In genomic region chr19:2840794-2841790, GRCh38 we compare ENCODE assay signal across 1 cellular context.
A peak's percentile ranks its signal among the peaks of the same experiment; 100 is the strongest.
TF ChIP-seq lines count a peak whose summit lies in the region.

Gene ZNF555, plus strand, starts transcription at chr19:2841475. Its CDS starts 98 bp downstream, at chr19:2841573.

TF ChIP-seq in HepG2, 621 proteins besides CTCF, POLR2A, EP300 and RAD21 (continued from another document and continues in another):
- no peak; the same call in 1 of the 2 replicates for TF ChIP-seq MIER3 (CRISPR knock-in tag; IDR thresholded peaks at IDR 0.05; ENCODE audit: borderline replicate concordance)
- TF ChIP-seq GZF1 (CRISPR knock-in tag; IDR thresholded peaks at IDR 0.05): peak; percentile 83; the same call in 1 of the 2 replicates
- TF ChIP-seq ZSCAN12 (CRISPR knock-in tag; IDR thresholded peaks at IDR 0.05): 0 out of 2 replicates have a peak, but pooled peaks have one; percentile 64
- peak; percentile 62; the same call in 1 of the 2 replicates for TF ChIP-seq AHR (CRISPR knock-in tag; IDR thresholded peaks at IDR 0.05)
- TF ChIP-seq, protein P1, sequence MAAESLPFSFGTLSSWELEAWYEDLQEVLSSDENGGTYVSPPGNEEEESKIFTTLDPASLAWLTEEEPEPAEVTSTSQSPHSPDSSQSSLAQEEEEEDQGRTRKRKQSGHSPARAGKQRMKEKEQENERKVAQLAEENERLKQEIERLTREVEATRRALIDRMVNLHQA (CRISPR knock-in tag; IDR thresholded peaks at IDR 0.05): no peak
- no peak for TF ChIP-seq MBD4 (IDR thresholded peaks at IDR 0.05; ENCODE audit: borderline replicate concordance, low read length)
- no peak for TF ChIP-seq ZBTB44 (CRISPR knock-in tag; IDR thresholded peaks at IDR 0.05)
- TF ChIP-seq IKZF4 (CRISPR knock-in tag; IDR thresholded peaks at IDR 0.05; ENCODE audit: borderline replicate concordance, low read depth, not compliant biosample characterization): no peak
- TF ChIP-seq MZF1 (CRISPR knock-in tag; IDR thresholded peaks at IDR 0.05; ENCODE audit: borderline replicate concordance): no peak
- no peak for TF ChIP-seq FOXM1 (CRISPR knock-in tag; IDR thresholded peaks at IDR 0.05)
- peak; percentile 57; the same call in 1 of the 2 replicates for TF ChIP-seq ZNF292 (CRISPR knock-in tag; IDR thresholded peaks at IDR 0.05; ENCODE audit: borderline replicate concordance, low read depth)
- TF ChIP-seq, protein P2, sequence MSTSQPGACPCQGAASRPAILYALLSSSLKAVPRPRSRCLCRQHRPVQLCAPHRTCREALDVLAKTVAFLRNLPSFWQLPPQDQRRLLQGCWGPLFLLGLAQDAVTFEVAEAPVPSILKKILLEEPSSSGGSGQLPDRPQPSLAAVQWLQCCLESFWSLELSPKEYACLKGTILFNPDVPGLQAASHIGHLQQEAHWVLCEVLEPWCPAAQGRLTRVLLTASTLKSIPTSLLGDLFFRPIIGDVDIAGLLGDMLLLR (CRISPR knock-in tag; IDR thresholded peaks at IDR 0.05): peak; percentile 84
- peak; percentile 53 for TF ChIP-seq FOXP4 (CRISPR knock-in tag; IDR thresholded peaks at IDR 0.05)
- no peak for TF ChIP-seq PLRG1 (conservative IDR thresholded peaks at IDR 0.05)
- no peak; the same call in 1 of the 2 replicates for TF ChIP-seq NCOA2 (CRISPR knock-in tag; IDR thresholded peaks at IDR 0.05)
- TF ChIP-seq U2AF1 (optimal IDR thresholded peaks at IDR 0.05; ENCODE audit: low read depth, low read length): no peak
- 0 out of 2 replicates have a peak, but pooled peaks have one; percentile 5 for TF ChIP-seq HNRNPL (IDR thresholded peaks at IDR 0.05; ENCODE audit: low read depth, low read length)
- TF ChIP-seq NFIC (IDR thresholded peaks at IDR 0.05; ENCODE audit: low read length): no peak
- peak; percentile 76; the same call in 1 of the 2 replicates for TF ChIP-seq ZNF34 (CRISPR knock-in tag; IDR thresholded peaks at IDR 0.05; ENCODE audit: borderline replicate concordance)
- TF ChIP-seq ZNF451 (CRISPR knock-in tag; IDR thresholded peaks at IDR 0.05): no peak
- TF ChIP-seq RXRB (CRISPR knock-in tag; IDR thresholded peaks at IDR 0.05; ENCODE audit: borderline replicate concordance): peak; percentile 19; the same call in 1 of the 2 replicates
- TF ChIP-seq NR2F6 (IDR thresholded peaks at IDR 0.05): no peak
- TF ChIP-seq NR2F6 (CRISPR knock-in tag; IDR thresholded peaks at IDR 0.05): no peak
- TF ChIP-seq, protein P3, sequence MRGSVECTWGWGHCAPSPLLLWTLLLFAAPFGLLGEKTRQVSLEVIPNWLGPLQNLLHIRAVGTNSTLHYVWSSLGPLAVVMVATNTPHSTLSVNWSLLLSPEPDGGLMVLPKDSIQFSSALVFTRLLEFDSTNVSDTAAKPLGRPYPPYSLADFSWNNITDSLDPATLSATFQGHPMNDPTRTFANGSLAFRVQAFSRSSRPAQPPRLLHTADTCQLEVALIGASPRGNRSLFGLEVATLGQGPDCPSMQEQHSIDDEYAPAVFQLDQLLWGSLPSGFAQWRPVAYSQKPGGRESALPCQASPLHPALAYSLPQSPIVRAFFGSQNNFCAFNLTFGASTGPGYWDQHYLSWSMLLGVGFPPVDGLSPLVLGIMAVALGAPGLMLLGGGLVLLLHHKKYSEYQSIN (CRISPR knock-in tag; IDR thresholded peaks at IDR 0.05; ENCODE audit: borderline replicate concordance): no peak
- no peak for TF ChIP-seq MLLT10 (CRISPR knock-in tag; IDR thresholded peaks at IDR 0.05)
- 0 out of 2 replicates have a peak, but pooled peaks have one; percentile 26 for TF ChIP-seq ZNF557 (CRISPR knock-in tag; IDR thresholded peaks at IDR 0.05)
- TF ChIP-seq ZNF232 (CRISPR knock-in tag; IDR thresholded peaks at IDR 0.05; ENCODE audit: borderline replicate concordance): peak; percentile 77; the same call in 1 of the 2 replicates
- TF ChIP-seq WIZ (CRISPR knock-in tag; IDR thresholded peaks at IDR 0.05): no peak
- TF ChIP-seq, protein P4, sequence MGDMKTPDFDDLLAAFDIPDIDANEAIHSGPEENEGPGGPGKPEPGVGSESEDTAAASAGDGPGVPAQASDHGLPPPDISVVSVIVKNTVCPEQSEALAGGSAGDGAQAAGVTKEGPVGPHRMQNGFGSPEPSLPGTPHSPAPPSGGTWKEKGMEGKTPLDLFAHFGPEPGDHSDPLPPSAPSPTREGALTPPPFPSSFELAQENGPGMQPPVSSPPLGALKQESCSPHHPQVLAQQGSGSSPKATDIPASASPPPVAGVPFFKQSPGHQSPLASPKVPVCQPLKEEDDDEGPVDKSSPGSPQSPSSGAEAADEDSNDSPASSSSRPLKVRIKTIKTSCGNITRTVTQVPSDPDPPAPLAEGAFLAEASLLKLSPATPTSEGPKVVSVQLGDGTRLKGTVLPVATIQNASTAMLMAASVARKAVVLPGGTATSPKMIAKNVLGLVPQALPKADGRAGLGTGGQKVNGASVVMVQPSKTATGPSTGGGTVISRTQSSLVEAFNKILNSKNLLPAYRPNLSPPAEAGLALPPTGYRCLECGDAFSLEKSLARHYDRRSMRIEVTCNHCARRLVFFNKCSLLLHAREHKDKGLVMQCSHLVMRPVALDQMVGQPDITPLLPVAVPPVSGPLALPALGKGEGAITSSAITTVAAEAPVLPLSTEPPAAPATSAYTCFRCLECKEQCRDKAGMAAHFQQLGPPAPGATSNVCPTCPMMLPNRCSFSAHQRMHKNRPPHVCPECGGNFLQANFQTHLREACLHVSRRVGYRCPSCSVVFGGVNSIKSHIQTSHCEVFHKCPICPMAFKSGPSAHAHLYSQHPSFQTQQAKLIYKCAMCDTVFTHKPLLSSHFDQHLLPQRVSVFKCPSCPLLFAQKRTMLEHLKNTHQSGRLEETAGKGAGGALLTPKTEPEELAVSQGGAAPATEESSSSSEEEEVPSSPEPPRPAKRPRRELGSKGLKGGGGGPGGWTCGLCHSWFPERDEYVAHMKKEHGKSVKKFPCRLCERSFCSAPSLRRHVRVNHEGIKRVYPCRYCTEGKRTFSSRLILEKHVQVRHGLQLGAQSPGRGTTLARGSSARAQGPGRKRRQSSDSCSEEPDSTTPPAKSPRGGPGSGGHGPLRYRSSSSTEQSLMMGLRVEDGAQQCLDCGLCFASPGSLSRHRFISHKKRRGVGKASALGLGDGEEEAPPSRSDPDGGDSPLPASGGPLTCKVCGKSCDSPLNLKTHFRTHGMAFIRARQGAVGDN (CRISPR knock-in tag; IDR thresholded peaks at IDR 0.05): peak; percentile 88
- peak; percentile 98 for TF ChIP-seq HDAC1 (CRISPR knock-in tag; IDR thresholded peaks at IDR 0.05)
- TF ChIP-seq SP2 (CRISPR knock-in tag; IDR thresholded peaks at IDR 0.05): peak; percentile 97
- peak; percentile 85 for TF ChIP-seq THAP11 (CRISPR knock-in tag; IDR thresholded peaks at IDR 0.05)
- peak; percentile 89 for TF ChIP-seq RBFOX2 (IDR thresholded peaks at IDR 0.05; ENCODE audit: low read depth, low read length)
- no peak for TF ChIP-seq KAT2B (IDR thresholded peaks at IDR 0.05; ENCODE audit: borderline replicate concordance, low read depth, low read length)
- TF ChIP-seq HDAC6 (IDR thresholded peaks at IDR 0.05; ENCODE audit: low read depth, low read length): no peak
- peak; percentile 80 for TF ChIP-seq POLR2AphosphoS5 (IDR thresholded peaks at IDR 0.05; ENCODE audit: low read depth, low read length)
- TF ChIP-seq, protein P5, sequence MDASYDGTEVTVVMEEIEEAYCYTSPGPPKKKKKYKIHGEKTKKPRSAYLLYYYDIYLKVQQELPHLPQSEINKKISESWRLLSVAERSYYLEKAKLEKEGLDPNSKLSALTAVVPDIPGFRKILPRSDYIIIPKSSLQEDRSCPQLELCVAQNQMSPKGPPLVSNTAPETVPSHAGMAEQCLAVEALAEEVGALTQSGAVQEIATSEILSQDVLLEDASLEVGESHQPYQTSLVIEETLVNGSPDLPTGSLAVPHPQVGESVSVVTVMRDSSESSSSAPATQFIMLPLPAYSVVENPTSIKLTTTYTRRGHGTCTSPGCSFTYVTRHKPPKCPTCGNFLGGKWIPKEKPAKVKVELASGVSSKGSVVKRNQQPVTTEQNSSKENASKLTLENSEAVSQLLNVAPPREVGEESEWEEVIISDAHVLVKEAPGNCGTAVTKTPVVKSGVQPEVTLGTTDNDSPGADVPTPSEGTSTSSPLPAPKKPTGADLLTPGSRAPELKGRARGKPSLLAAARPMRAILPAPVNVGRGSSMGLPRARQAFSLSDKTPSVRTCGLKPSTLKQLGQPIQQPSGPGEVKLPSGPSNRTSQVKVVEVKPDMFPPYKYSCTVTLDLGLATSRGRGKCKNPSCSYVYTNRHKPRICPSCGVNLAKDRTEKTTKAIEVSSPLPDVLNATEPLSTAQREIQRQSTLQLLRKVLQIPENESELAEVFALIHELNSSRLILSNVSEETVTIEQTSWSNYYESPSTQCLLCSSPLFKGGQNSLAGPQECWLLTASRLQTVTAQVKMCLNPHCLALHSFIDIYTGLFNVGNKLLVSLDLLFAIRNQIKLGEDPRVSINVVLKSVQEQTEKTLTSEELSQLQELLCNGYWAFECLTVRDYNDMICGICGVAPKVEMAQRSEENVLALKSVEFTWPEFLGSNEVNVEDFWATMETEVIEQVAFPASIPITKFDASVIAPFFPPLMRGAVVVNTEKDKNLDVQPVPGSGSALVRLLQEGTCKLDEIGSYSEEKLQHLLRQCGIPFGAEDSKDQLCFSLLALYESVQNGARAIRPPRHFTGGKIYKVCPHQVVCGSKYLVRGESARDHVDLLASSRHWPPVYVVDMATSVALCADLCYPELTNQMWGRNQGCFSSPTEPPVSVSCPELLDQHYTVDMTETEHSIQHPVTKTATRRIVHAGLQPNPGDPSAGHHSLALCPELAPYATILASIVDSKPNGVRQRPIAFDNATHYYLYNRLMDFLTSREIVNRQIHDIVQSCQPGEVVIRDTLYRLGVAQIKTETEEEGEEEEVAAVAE (CRISPR knock-in tag; IDR thresholded peaks at IDR 0.05; ENCODE audit: borderline replicate concordance): peak; percentile 98
- TF ChIP-seq ZNF549 (CRISPR knock-in tag; IDR thresholded peaks at IDR 0.05): peak; percentile 71; the same call in 1 of the 2 replicates
- peak; percentile 63 for TF ChIP-seq HNRNPLL (IDR thresholded peaks at IDR 0.05; ENCODE audit: low read depth, low read length, poor library complexity, severe bottlenecking)
- peak; percentile 94 for TF ChIP-seq ZNF280D (CRISPR knock-in tag; IDR thresholded peaks at IDR 0.05)
- TF ChIP-seq SRF (IDR thresholded peaks at IDR 0.05; ENCODE audit: low read depth, low read length): no peak
